ENCODE assay signal across 8 cellular contexts in genomic region chr11:64207247-64208085, GRCh38. TPM values are rescaled to one million over a fixed set of nuclear protein-coding genes. Genes with fewer than 3 reads are reported as not detected.
DNase-seq lines count a peak whose midpoint lies in the region; ATAC-seq and TF ChIP-seq lines count a peak whose summit lies in the region.

No MANE protein-coding gene starts in this region.

- no peaks in the 10 kb centered on the region for H3K27me3 Mint-ChIP-seq in activated T-helper 1 cell treated with anti-CD3 and anti-CD28 coated beads, Interleukin-12 subunit alpha, Interleukin-12 subunit beta, Interleukin-2, Interleukin-4 antibody, amounts not matched to agents 30 ng/mL and 10 ng/mL and 1 ng/mL, durations not matched to agents 14 hours and 24 hours and 36 hours (ENCODE audit: insufficient read depth)

- peaks cover 33% of the 10 kb centered on the region for H3K4me1 Mint-ChIP-seq in activated T-helper 1 cell treated with anti-CD3 and anti-CD28 coated beads, Interleukin-12 subunit alpha, Interleukin-12 subunit beta, Interleukin-2, Interleukin-4 antibody, amounts not matched to agents 30 ng/mL and 10 ng/mL and 1 ng/mL, durations not matched to agents 14 hours and 24 hours and 36 hours (ENCODE audit: low read depth)

- H3K36me3 Mint-ChIP-seq in activated T-helper 1 cell treated with anti-CD3 and anti-CD28 coated beads, Interleukin-12 subunit alpha, Interleukin-12 subunit beta, Interleukin-2, Interleukin-4 antibody, amounts not matched to agents 30 ng/mL and 10 ng/mL and 1 ng/mL, durations not matched to agents 14 hours and 24 hours and 36 hours (ENCODE audit: low read depth) = peaks cover 56% of the 10 kb centered on the region

- peak overlapping the region; percentile 95 for H3K4me2 ChIP-seq in OCI-LY3 (ENCODE audit: low read length)

- H4K20me1 ChIP-seq in OCI-LY3 (ENCODE audit: insufficient read depth, low read length) = no peaks in the 10 kb centered on the region

- H3K4me3 ChIP-seq in HFF-Myc (replicated peaks; ENCODE audit: low read depth, low read length) (no peak overlapping the region), OCI-LY3 (ENCODE audit: low read length) (peak overlapping the region; percentile 82), spleen (peak overlapping the region; percentile 58 to 89 (median 80))

- peak; percentile 78 for DNase-seq in GM03348 (ENCODE audit: low spot score)
- peak; percentile 55 for DNase-seq in HFF-Myc (ENCODE audit: extremely low read depth, low read depth)
- DNase-seq in activated T-helper 1 cell treated with anti-CD3 and anti-CD28 coated beads, Interleukin-12 subunit alpha, Interleukin-12 subunit beta, Interleukin-2, Interleukin-4 antibody, amounts not matched to agents 30 ng/mL and 10 ng/mL and 1 ng/mL, durations not matched to agents 14 hours and 24 hours and 36 hours (ENCODE audit: low spot score) = peak; percentile 71
- DNase-seq in head of caudate nucleus = peak in 28 of 42 donors; percentile 37 to 78 (median 60)
- DNase-seq in spleen = peak; percentile 96
- no peak for DNase-seq in kidney glomerular epithelial cell (lab: John Stamatoyannopoulos, UW)

- H3K4me3 Mint-ChIP-seq in activated T-helper 1 cell treated with anti-CD3 and anti-CD28 coated beads, Interleukin-12 subunit alpha, Interleukin-12 subunit beta, Interleukin-2, Interleukin-4 antibody, amounts not matched to agents 30 ng/mL and 10 ng/mL and 1 ng/mL, durations not matched to agents 14 hours and 24 hours and 36 hours = peak overlapping the region; percentile 89

- H3K27me3 ChIP-seq in OCI-LY3 (ENCODE audit: low read depth, low read length) (no peaks in the 10 kb centered on the region), spleen (replicated peaks in 1 of 7) (no peaks in the 10 kb centered on the region)

- H3K27ac ChIP-seq in OCI-LY3 (ENCODE audit: low read length) (peak overlapping the region; percentile 88), spleen (peak overlapping the region; percentile 84 to 99 (median 96))

- peak overlapping the region; percentile 94 for H3K9ac ChIP-seq in OCI-LY3 (ENCODE audit: low read length)

- H3K79me2 ChIP-seq in OCI-LY3 (ENCODE audit: low read length) = peaks cover 31% of the 10 kb centered on the region

- H3K27ac Mint-ChIP-seq in activated T-helper 1 cell treated with anti-CD3 and anti-CD28 coated beads, Interleukin-12 subunit alpha, Interleukin-12 subunit beta, Interleukin-2, Interleukin-4 antibody, amounts not matched to agents 30 ng/mL and 10 ng/mL and 1 ng/mL, durations not matched to agents 14 hours and 24 hours and 36 hours = peak overlapping the region; percentile 95

- WGBS in spleen, 5 donors = 2 to 8% (median 5%) methylated on average over 13 to 31 of the region's 31 CpGs

- peak in 1 of 3 donors; percentile 20 for TF ChIP-seq POLR2A in spleen (IDR thresholded peaks at IDR 0.05)

- peaks cover 47% of the 10 kb centered on the region for H3K4me1 ChIP-seq in OCI-LY3 (ENCODE audit: low read length)
- H3K4me1 ChIP-seq in spleen = peaks cover 32 to 89% (median 57%) of the 10 kb centered on the region in 6 donors

- peaks cover 55% of the 10 kb centered on the region for H3K36me3 ChIP-seq in OCI-LY3 (replicated peaks; ENCODE audit: low read depth, low read length)
- peaks cover 0 to 66% (median 47%) of the 10 kb centered on the region in 6 donors for H3K36me3 ChIP-seq in spleen

- TF ChIP-seq CTCF in HFF-Myc (IDR thresholded peaks at IDR 0.05; ENCODE audit: low read depth, low read length, missing control alignments) = no peak
- TF ChIP-seq CTCF in OCI-LY3 (IDR thresholded peaks at IDR 0.05; ENCODE audit: low read depth, low read length) = no peak
- peak in 2 of 11 experiments; percentile 14 to 17 for TF ChIP-seq CTCF in spleen (IDR thresholded peaks at IDR 0.05 in 8 of 11, conservative IDR thresholded peaks at IDR 0.05 in 3 of 11)

- H3K9me3 Mint-ChIP-seq in activated T-helper 1 cell treated with anti-CD3 and anti-CD28 coated beads, Interleukin-12 subunit alpha, Interleukin-12 subunit beta, Interleukin-2, Interleukin-4 antibody, amounts not matched to agents 30 ng/mL and 10 ng/mL and 1 ng/mL, durations not matched to agents 14 hours and 24 hours and 36 hours = no peaks in the 10 kb centered on the region

- no peak overlapping the region for H2AFZ ChIP-seq in OCI-LY3 (ENCODE audit: low read depth, low read length)

- no peaks in the 10 kb centered on the region for H3K9me3 ChIP-seq in OCI-LY3 (ENCODE audit: insufficient read depth, low read length)
- no peaks in the 10 kb centered on the region for H3K9me3 ChIP-seq in spleen

- ATAC-seq in HG03097 (IDR thresholded peaks at IDR 0.05; ENCODE audit: low FRiP score, unreplicated experiment) = no peak

- intact Hi-C loops in activated T-helper 1 cell treated with anti-CD3 and anti-CD28 coated beads, Interleukin-12 subunit alpha, Interleukin-12 subunit beta, Interleukin-2, Interleukin-4 antibody, amounts not matched to agents 30 ng/mL and 10 ng/mL and 1 ng/mL, durations not matched to agents 14 hours and 24 hours and 36 hours (cut with micrococcal nuclease) = loop anchor here (1.0 to 2.0 kb wide), 5 partner anchors 19 to 110 kb away; partner anchors contain the start of genes DNAJC4, FKBP2, NUDT22 and TRMT112
- intact Hi-C loops in head of caudate nucleus (cut with DNase I) (no loop called here), spleen (cut with DNase I; ENCODE audit: low total_unique reads) (no loop called here)

RNA-seq across cellular contexts. Expression of gene FERMT3, which starts 0.9 kb away (rescaled TPM):
- 201 and 211 TPM in 2 replicates for total RNA-seq in activated T-helper 1 cell treated with anti-CD3 and anti-CD28 coated beads, Interleukin-12 subunit alpha, Interleukin-12 subunit beta, Interleukin-2, Interleukin-4 antibody, amounts not matched to agents 30 ng/mL and 10 ng/mL and 1 ng/mL, durations not matched to agents 14 hours and 24 hours and 36 hours
- total RNA-seq in spleen = 100 to 1,000 TPM; 129 to 248 (median 178) TPM
- 100 to 1,000 TPM; 120 to 210 (median 159) TPM for polyA plus RNA-seq in spleen

RNA-seq across cellular contexts. Expression of gene TRPT1, which starts 18.5 kb away (rescaled TPM):
- 30.3 and 35.5 TPM in 2 replicates for total RNA-seq in activated T-helper 1 cell treated with anti-CD3 and anti-CD28 coated beads, Interleukin-12 subunit alpha, Interleukin-12 subunit beta, Interleukin-2, Interleukin-4 antibody, amounts not matched to agents 30 ng/mL and 10 ng/mL and 1 ng/mL, durations not matched to agents 14 hours and 24 hours and 36 hours
- 10 to 100 TPM; 34.2 to 56.3 (median 40.0) TPM for total RNA-seq in spleen
- polyA plus RNA-seq in spleen = 10 to 100 TPM; 57.8 to 74.0 (median 60.8) TPM

RNA-seq across cellular contexts. Expression of gene NUDT22, which starts 18.6 kb away (rescaled TPM):
- 74.9 and 79.4 TPM in 2 replicates for total RNA-seq in activated T-helper 1 cell treated with anti-CD3 and anti-CD28 coated beads, Interleukin-12 subunit alpha, Interleukin-12 subunit beta, Interleukin-2, Interleukin-4 antibody, amounts not matched to agents 30 ng/mL and 10 ng/mL and 1 ng/mL, durations not matched to agents 14 hours and 24 hours and 36 hours
- 10 to 100 TPM; 68.1 to 88.6 (median 78.2) TPM for total RNA-seq in spleen
- 100 to 1,000 TPM in 1 of 3 donors, 10 to 100 TPM in 2; 61.8 to 109 (median 96.3) TPM for polyA plus RNA-seq in spleen

RNA-seq across cellular contexts. Expression of gene STIP1, which starts 21.5 kb away (rescaled TPM):
- total RNA-seq in activated T-helper 1 cell treated with anti-CD3 and anti-CD28 coated beads, Interleukin-12 subunit alpha, Interleukin-12 subunit beta, Interleukin-2, Interleukin-4 antibody, amounts not matched to agents 30 ng/mL and 10 ng/mL and 1 ng/mL, durations not matched to agents 14 hours and 24 hours and 36 hours = 493 and 495 TPM in 2 replicates
- 100 to 1,000 TPM in 2 of 7 donors, 10 to 100 TPM in 5; 61.2 to 111 (median 88.2) TPM for total RNA-seq in spleen
- polyA plus RNA-seq in spleen = 10 to 100 TPM; 30.1 to 68.4 (median 38.8) TPM

RNA-seq across cellular contexts. Expression of gene DNAJC4, which starts 22.9 kb away (rescaled TPM):
- total RNA-seq in activated T-helper 1 cell treated with anti-CD3 and anti-CD28 coated beads, Interleukin-12 subunit alpha, Interleukin-12 subunit beta, Interleukin-2, Interleukin-4 antibody, amounts not matched to agents 30 ng/mL and 10 ng/mL and 1 ng/mL, durations not matched to agents 14 hours and 24 hours and 36 hours = 18.4 and 19.8 TPM in 2 replicates
- total RNA-seq in spleen = 10 to 100 TPM; 28.0 to 59.9 (median 49.0) TPM
- polyA plus RNA-seq in spleen = 100 to 1,000 TPM in 1 of 3 donors, 10 to 100 TPM in 2; 83.7 to 113 (median 85.8) TPM
